In genomic region chr10:76310681-76311080, GRCh38 we compare ENCODE assay signal across 12 cellular contexts.
"Had no signal": no experiment of that assay in that cellular context is flagged by ENCODE, and none has a peak within 500 bp of the region (broad histone marks: within the 10 kb centered on the region; RNA-seq: fewer than 3 reads in every experiment).

No MANE protein-coding gene starts in this region.

- H3K27me3 ChIP-seq: colonic mucosa had no signal

- DNase-seq: activated CD4-positive, alpha-beta memory T cell treated with anti-CD3 and anti-CD28 coated beads for 36 hours; activated effector memory CD4-positive, alpha-beta T cell treated with anti-CD3 and anti-CD28 coated beads, Interleukin-2, amount 50 U/mL, for 16 hours; activated T-cell treated with anti-CD3 and anti-CD28 coated beads, Interleukin-2, amount 50 U/mL, for 4 hours; colonic mucosa; effector memory CD4-positive, alpha-beta T cell; hypothalamus; kidney glomerular epithelial cell; mucosa of descending colon; naive thymus-derived CD8-positive, alpha-beta T cell; stimulated activated CD4-positive, alpha-beta T cell treated with anti-CD3 and anti-CD28 coated beads, Interleukin-12 subunit alpha, Interleukin-12 subunit beta, amount 100 ng/mL, for 4 hours; stimulated activated naive CD4-positive, alpha-beta T cell treated with Interleukin-2 at 50 U/mL for 16 hours had no signal

- ATAC-seq: activated naive CD4-positive, alpha-beta T cell treated with anti-CD3 and anti-CD28 coated beads, Interleukin-2, amount 50 U/mL, for 72 hours; activated T-cell treated with anti-CD3 and anti-CD28 coated beads, Interleukin-2, amount 50 U/mL, for 4 hours; mucosa of descending colon; naive thymus-derived CD8-positive, alpha-beta T cell had no signal

- H3K36me3 ChIP-seq: colonic mucosa had no signal

- H3K4me3 ChIP-seq: colonic mucosa, mucosa of descending colon had no signal

- H3K9me3 ChIP-seq: colonic mucosa, mucosa of descending colon had no signal

- H3K27ac ChIP-seq: colonic mucosa had no signal

- H3K4me1 ChIP-seq: colonic mucosa had no signal
